29 cellular contexts compared by ENCODE assay signal in genomic region chr2:167898297-167898696, GRCh38.
"Had no signal": no experiment of that assay in that cellular context is flagged by ENCODE, and none has a peak within 500 bp of the region (broad histone marks: within the 10 kb centered on the region; RNA-seq: fewer than 3 reads in every experiment).

No MANE protein-coding gene starts in this region.

- H3K4me3 Mint-ChIP-seq: immature natural killer cell; mesothelial cell of epicardium; naive B cell; natural killer cell; nephron progenitor cell; stimulated activated naive B cell treated with anti-CD40 and anti-IgM and Interleukin-4, amounts not matched to agents 10 μg/mL and 1 μg/mL and 100 μg/mL, for 72 hours had no signal

- H3K27ac ChIP-seq: heart left ventricle, left lung, lower lobe of right lung, parathyroid adenoma, right atrium auricular region, skin epidermis, stomach, testis, thyroid gland, transverse colon, upper lobe of left lung had no signal

- H3K27me3 ChIP-seq: left lung, right atrium auricular region, stomach, testis, thyroid gland, transverse colon, upper lobe of left lung had no signal

- H3K9ac ChIP-seq: parathyroid adenoma had no signal

- DNase-seq: heart left ventricle; hypothalamus; immature natural killer cell; kidney; left colon; left lung; lower lobe of right lung; mammary epithelial cell; mesenchymal stem cell; naive B cell; natural killer cell; nephron progenitor cell; nucleus accumbens; stimulated activated CD4-positive, alpha-beta T cell treated with anti-CD3 and anti-CD28 coated beads, Interleukin-12 subunit alpha, Interleukin-12 subunit beta, amount 100 ng/mL, for 4 hours; stimulated activated CD4-positive, alpha-beta T cell treated with anti-CD3 and anti-CD28 coated beads, Interleukin-15, amount 100 ng/mL, for 24 hours; stimulated activated CD4-positive, alpha-beta T cell treated with anti-CD3 and anti-CD28 coated beads, Interleukin-2, amount 100 ng/mL, for 24 hours; stimulated activated CD4-positive, alpha-beta T cell treated with anti-CD3 and anti-CD28 coated beads, Interleukin-4, amount 100 ng/mL, for 1 hour; stimulated activated naive B cell treated with anti-CD40 and anti-IgM and Interleukin-4, amounts not matched to agents 10 μg/mL and 1 μg/mL and 100 μg/mL, for 72 hours; stimulated activated naive CD8-positive, alpha-beta T cell treated with anti-CD3 and anti-CD28 coated beads, Interleukin-15, Interleukin-2, amounts not matched to agents 100 U/mL and 50 U/mL, for 24 hours; stomach; testis; thyroid gland; transverse colon; upper lobe of left lung had no signal

- H2AFZ ChIP-seq: parathyroid adenoma had no signal

- ATAC-seq: heart left ventricle; left colon; left lung; lower lobe of right lung; natural killer cell; sciatic nerve; stimulated activated naive B cell treated with anti-CD40 and anti-IgM and Interleukin-4, amounts not matched to agents 10 μg/mL and 1 μg/mL and 100 μg/mL, for 72 hours; stimulated activated naive CD8-positive, alpha-beta T cell treated with anti-CD3 and anti-CD28 coated beads, Interleukin-15, Interleukin-2, amounts not matched to agents 100 U/mL and 50 U/mL, for 24 hours had no signal

- H3K36me3 ChIP-seq: heart left ventricle, left lung, lower lobe of right lung, right atrium auricular region, stomach, thyroid gland, transverse colon, upper lobe of left lung had no signal

- H3K9me3 Mint-ChIP-seq: stimulated activated naive B cell treated with anti-CD40 and anti-IgM and Interleukin-4, amounts not matched to agents 10 μg/mL and 1 μg/mL and 100 μg/mL, for 72 hours had no signal

- H3K36me3 Mint-ChIP-seq: immature natural killer cell; mesothelial cell of epicardium; naive B cell; natural killer cell; stimulated activated naive B cell treated with anti-CD40 and anti-IgM and Interleukin-4, amounts not matched to agents 10 μg/mL and 1 μg/mL and 100 μg/mL, for 72 hours had no signal

- H3K4me3 ChIP-seq: heart left ventricle, left lung, lower lobe of right lung, right atrium auricular region, skin epidermis, stomach, testis, thyroid gland, transverse colon, upper lobe of left lung had no signal

- H3K79me2 ChIP-seq: parathyroid adenoma had no signal

- H3K4me1 Mint-ChIP-seq: immature natural killer cell; mesothelial cell of epicardium; naive B cell; natural killer cell; nephron progenitor cell; stimulated activated naive B cell treated with anti-CD40 and anti-IgM and Interleukin-4, amounts not matched to agents 10 μg/mL and 1 μg/mL and 100 μg/mL, for 72 hours had no signal

- H3K27ac Mint-ChIP-seq: immature natural killer cell; mesothelial cell of epicardium; naive B cell; natural killer cell; nephron progenitor cell; stimulated activated naive B cell treated with anti-CD40 and anti-IgM and Interleukin-4, amounts not matched to agents 10 μg/mL and 1 μg/mL and 100 μg/mL, for 72 hours had no signal

- H3K4me1 ChIP-seq: heart left ventricle, left lung, lower lobe of right lung, parathyroid adenoma, right atrium auricular region, stomach, testis, thyroid gland, transverse colon, upper lobe of left lung had no signal

- H3K9me3 ChIP-seq: left lung, lower lobe of right lung, right atrium auricular region, stomach, testis, thyroid gland, transverse colon, upper lobe of left lung had no signal
